8 cellular contexts compared by ENCODE assay signal in genomic region chr17:19384723-19385391, GRCh38. TPM values are rescaled to one million over a fixed set of nuclear protein-coding genes. Genes with fewer than 3 reads are reported as not detected.
DNase-seq lines count a peak whose midpoint lies in the region; ATAC-seq and TF ChIP-seq lines count a peak whose summit lies in the region.

No MANE protein-coding gene starts in this region.

- no peak overlapping the region for H2BK5ac ChIP-seq in mesenchymal stem cell (ENCODE audit: low read depth, low read length, poor library complexity, severe bottlenecking)

- peak overlapping the region; percentile 77 for H4K91ac ChIP-seq in mesenchymal stem cell (ENCODE audit: low read length)

- TF ChIP-seq CTCF in MCF 10A (IDR thresholded peaks at IDR 0.05; ENCODE audit: unreplicated experiment) (no peak), mammary epithelial cell (conservative IDR thresholded peaks at IDR 0.05 in 1 of 2, IDR thresholded peaks at IDR 0.05 in 1 of 2; ENCODE audit: extremely low read depth in 1 of 2, insufficient read depth in 1 of 2, low read depth in 1 of 2, low read length in 2 of 2) (no peak), chondrocyte (IDR thresholded peaks at IDR 0.05) (no peak), uterus (IDR thresholded peaks at IDR 0.05) (no peak)

- DNase-seq in MCF 10A (ENCODE audit: unreplicated experiment) (peak; percentile 42), mammary epithelial cell (no peak), chondrocyte (ENCODE audit: low spot score) (peak; percentile 85), mesenchymal stem cell (peak; percentile 75), uterus (peak; percentile 91 to 95), NCI-H187 treated with DMSO at 0.1 percent for 48 hours (lab: John Stamatoyannopoulos, UW) (no peak), NCI-H2196 (lab: John Stamatoyannopoulos, UW; ENCODE audit: unreplicated experiment) (no peak)
- no peak for DNase-seq in naive thymus-derived CD8-positive, alpha-beta T cell

- H3K4me1 Mint-ChIP-seq in MCF 10A (ENCODE audit: insufficient read depth, unreplicated experiment) (peaks cover 26% of the 10 kb centered on the region), chondrocyte (ENCODE audit: low read depth) (peaks cover 87% of the 10 kb centered on the region)
- peaks cover 11 to 20% (median 17%) of the 10 kb centered on the region in 4 donors for H3K4me1 Mint-ChIP-seq in naive thymus-derived CD8-positive, alpha-beta T cell

- no peak overlapping the region for H3K4me3 ChIP-seq in mammary epithelial cell (replicated peaks in 1 of 3; ENCODE audit: insufficient read depth in 1 of 3, low read depth in 2 of 3, low read length in 3 of 3)
- H3K4me3 ChIP-seq in mesenchymal stem cell (ENCODE audit: insufficient read depth in 1 of 2, low read depth in 1 of 2, low read length in 2 of 2): peak overlapping the region in 1 of 2 experiments; percentile 53
- no peak overlapping the region for H3K4me3 ChIP-seq in uterus

- H3K4me2 ChIP-seq in mammary epithelial cell (ENCODE audit: insufficient read depth, low read depth, low read length): no peak overlapping the region
- no peak overlapping the region for H3K4me2 ChIP-seq in mesenchymal stem cell (ENCODE audit: low read length, poor library complexity, severe bottlenecking)

- in situ Hi-C loops in mammary epithelial cell (cut with MboI; ENCODE audit: low sequenced_read_pairs in 2 of 2): no loop called here

- H3K4me3 Mint-ChIP-seq in MCF 10A (ENCODE audit: unreplicated experiment): no peak overlapping the region
- H3K4me3 Mint-ChIP-seq in chondrocyte (ENCODE audit: unreplicated experiment): peak overlapping the region; percentile 78
- no peak overlapping the region for H3K4me3 Mint-ChIP-seq in naive thymus-derived CD8-positive, alpha-beta T cell

- H3K4ac ChIP-seq in mesenchymal stem cell (ENCODE audit: low read depth in 1 of 2, low read length in 2 of 2): peak overlapping the region; percentile 50 to 75

- H2BK15ac ChIP-seq in mesenchymal stem cell (ENCODE audit: low read depth, poor library complexity, severe bottlenecking): peak overlapping the region; percentile 29

- intact Hi-C loops in MCF 10A (cut with micrococcal nuclease) (no loop called here), mammary epithelial cell (cut with micrococcal nuclease) (no loop called here), uterus (cut with DNase I; ENCODE audit: low total_unique reads) (no loop called here)

- H3K27me3 ChIP-seq in mammary epithelial cell (ENCODE audit: insufficient read depth, low read length): no peaks in the 10 kb centered on the region
- H3K27me3 ChIP-seq in mesenchymal stem cell (ENCODE audit: control insufficient read depth in 1 of 2, insufficient read depth in 1 of 2, low read length in 2 of 2): no peaks in the 10 kb centered on the region
- H3K27me3 ChIP-seq in uterus: no peaks in the 10 kb centered on the region

- peak overlapping the region in 1 of 2 experiments; percentile 22 for H3K14ac ChIP-seq in mesenchymal stem cell (ENCODE audit: low read length in 2 of 2)

- CTCF ChIA-PET in MCF 10A (lab: Yijun Ruan, JAX) (interaction anchor here (0.5 to 1.3 kb wide), 3 partner anchors 22 to 77 kb away, joined by 3 to 6 read pairs (median 5); no protein-coding TSS in a partner anchor), mammary epithelial cell (lab: Charles Lee; ENCODE audit: low non-redundant PET) (no interaction called here)

- H3K27ac ChIP-seq in mammary epithelial cell (ENCODE audit: insufficient read depth, low read depth, low read length) (no peak overlapping the region), mesenchymal stem cell (ENCODE audit: low read length, poor library complexity, severe bottlenecking) (no peak overlapping the region), uterus (peak overlapping the region; percentile 91 to 97)

- H3K4me1 ChIP-seq in mammary epithelial cell (ENCODE audit: insufficient read depth, low read length) (peaks cover 25% of the 10 kb centered on the region), mesenchymal stem cell (ENCODE audit: control insufficient read depth, insufficient read depth, low read depth, low read length) (peaks cover 38% of the 10 kb centered on the region), uterus (peaks cover 26 to 30% of the 10 kb centered on the region in 2 donors)

- dilution Hi-C loops in mammary epithelial cell (cut with HindIII; ENCODE audit: low sequenced_read_pairs): no loop called here

- no peaks in the 10 kb centered on the region for H3K27me3 Mint-ChIP-seq in MCF 10A (ENCODE audit: insufficient read depth, unreplicated experiment)
- no peaks in the 10 kb centered on the region for H3K27me3 Mint-ChIP-seq in chondrocyte (ENCODE audit: low read depth)
- peaks cover 0 to 8% (median 2%) of the 10 kb centered on the region in 5 donors for H3K27me3 Mint-ChIP-seq in naive thymus-derived CD8-positive, alpha-beta T cell

- no peaks in the 10 kb centered on the region for H4K20me1 ChIP-seq in mammary epithelial cell (ENCODE audit: insufficient read depth, low read length)

- H3K36me3 Mint-ChIP-seq in MCF 10A (ENCODE audit: insufficient read depth, unreplicated experiment) (peaks cover 23% of the 10 kb centered on the region), chondrocyte (ENCODE audit: low read depth) (peaks cover 24% of the 10 kb centered on the region)
- peaks cover 0 to 23% (median 7%) of the 10 kb centered on the region in 3 donors for H3K36me3 Mint-ChIP-seq in naive thymus-derived CD8-positive, alpha-beta T cell

- peaks cover 20% of the 10 kb centered on the region for H3K36me3 ChIP-seq in mammary epithelial cell (ENCODE audit: insufficient read depth, low read length)
- peaks cover 57 to 62% of the 10 kb centered on the region in 2 experiments for H3K36me3 ChIP-seq in mesenchymal stem cell (ENCODE audit: control insufficient read depth in 1 of 2, insufficient read depth in 2 of 2, low read depth in 1 of 2, low read length in 2 of 2)
- H3K36me3 ChIP-seq in uterus: no peaks in the 10 kb centered on the region

- H3K9me3 ChIP-seq in mammary epithelial cell (replicated peaks; ENCODE audit: insufficient read depth, low read length): no peaks in the 10 kb centered on the region
- H3K9me3 ChIP-seq in mesenchymal stem cell (ENCODE audit: control insufficient read depth, low read length): no peaks in the 10 kb centered on the region
- no peaks in the 10 kb centered on the region for H3K9me3 ChIP-seq in uterus

- no peak overlapping the region for H2AK5ac ChIP-seq in mesenchymal stem cell (ENCODE audit: low read length, severe bottlenecking)

- H3K23ac ChIP-seq in mesenchymal stem cell (ENCODE audit: low read length in 2 of 2): peak overlapping the region in 1 of 2 experiments; percentile 64

- no peak for ATAC-seq in naive thymus-derived CD8-positive, alpha-beta T cell

- TF ChIP-seq POLR2A in uterus (IDR thresholded peaks at IDR 0.05): no peak

- peaks cover 33% of the 10 kb centered on the region for H3K79me1 ChIP-seq in mesenchymal stem cell (replicated peaks; ENCODE audit: low read length, poor library complexity, severe bottlenecking)

- H3K9me3 Mint-ChIP-seq in MCF 10A (ENCODE audit: unreplicated experiment) (no peaks in the 10 kb centered on the region), chondrocyte (ENCODE audit: low read depth) (no peaks in the 10 kb centered on the region)
- no peaks in the 10 kb centered on the region for H3K9me3 Mint-ChIP-seq in naive thymus-derived CD8-positive, alpha-beta T cell

- BruUV-seq in MCF 10A (replicated peaks; lab: Mats Ljungman, UMichigan): no TSS peak
- BruUV-seq in mammary epithelial cell (replicated peaks; lab: Mats Ljungman, UMichigan): no TSS peak

- 23% methylated on average over 14 of the region's 16 CpGs for WGBS in mammary epithelial cell (ENCODE audit: low coverage, missing lambda C conversion rate)
- 78% methylated on average over 16 of the region's 16 CpGs for WGBS in mesenchymal stem cell

- no peak overlapping the region for H3K9ac ChIP-seq in mammary epithelial cell (ENCODE audit: insufficient read depth, low read length)
- peak overlapping the region; percentile 56 for H3K9ac ChIP-seq in mesenchymal stem cell (ENCODE audit: low read length)

- peak overlapping the region; percentile 78 for H3K27ac Mint-ChIP-seq in MCF 10A (ENCODE audit: low read depth, unreplicated experiment)
- H3K27ac Mint-ChIP-seq in chondrocyte (ENCODE audit: unreplicated experiment): peak overlapping the region; percentile 99
- H3K27ac Mint-ChIP-seq in naive thymus-derived CD8-positive, alpha-beta T cell: peak overlapping the region in 1 of 10 donors; percentile 37

- H3K18ac ChIP-seq in mesenchymal stem cell (ENCODE audit: low read depth in 1 of 2, low read length in 2 of 2): peak overlapping the region; percentile 60 to 63

- H4K8ac ChIP-seq in mesenchymal stem cell (ENCODE audit: low read length): peak overlapping the region; percentile 39

- no peak overlapping the region for H2BK120ac ChIP-seq in mesenchymal stem cell (ENCODE audit: low read depth, low read length)

- H2BK12ac ChIP-seq in mesenchymal stem cell (ENCODE audit: low read length in 2 of 2): peak overlapping the region; percentile 69 to 75

- POLR2A ChIA-PET in MCF 10A (lab: Yijun Ruan, JAX): interaction anchor here (1.1 kb wide), 1 partner anchor 63 kb away, joined by 3 read pairs; no protein-coding TSS in a partner anchor
- POLR2A ChIA-PET in naive thymus-derived CD8-positive, alpha-beta T cell (lab: Charles Lee): no interaction called here

- peaks cover 18% of the 10 kb centered on the region for H3K79me2 ChIP-seq in mammary epithelial cell (ENCODE audit: insufficient read depth, low read length)

- H2AFZ ChIP-seq in mammary epithelial cell (ENCODE audit: low read depth, low read length) (no peak overlapping the region), mesenchymal stem cell (ENCODE audit: low read depth, low read length) (no peak overlapping the region)

RNA-seq across cellular contexts. Expression of gene MFAP4, which starts 2.1 kb away (rescaled TPM):
- total RNA-seq in MCF 10A (2022) (not detected in 2 replicates), mammary epithelial cell (under 1 TPM in 1 of 2 donors, not detected in 1; 0.33 TPM), chondrocyte (307 to 312 TPM (median 310 TPM) in 3 replicates), uterus (100 to 1,000 TPM in 2 of 4 donors, 10 to 100 TPM in 2; 81.2 to 149 (median 117) TPM)
- polyA plus RNA-seq in mammary epithelial cell: not detected
- polyA minus RNA-seq in mammary epithelial cell: not detected
- 238 TPM for polyA plus RNA-seq in mesenchymal stem cell (2013, experiment 1 of 2)
- 237 TPM for polyA plus RNA-seq in mesenchymal stem cell (2013, experiment 2 of 2)
- total RNA-seq in naive thymus-derived CD8-positive, alpha-beta T cell: not detected
- polyA plus RNA-seq in naive thymus-derived CD8-positive, alpha-beta T cell: not detected

RNA-seq across cellular contexts. Expression of gene MAPK7, which starts 6.6 kb away (rescaled TPM):
- 14.5 and 18.2 TPM in 2 replicates for total RNA-seq in MCF 10A (2022)
- total RNA-seq in mammary epithelial cell: 10 to 100 TPM; 19.1 to 21.5 TPM
- polyA plus RNA-seq in mammary epithelial cell: 11.2 TPM
- 31.2 TPM for polyA minus RNA-seq in mammary epithelial cell
- 50.0 to 53.6 TPM (median 52.3 TPM) in 3 replicates for total RNA-seq in chondrocyte
- polyA plus RNA-seq in mesenchymal stem cell (2013, experiment 1 of 2): 33.6 TPM
- 30.7 TPM for polyA plus RNA-seq in mesenchymal stem cell (2013, experiment 2 of 2)
- 10 to 100 TPM in 3 of 4 donors, 1 to 10 TPM in 1; 3.3 to 72.8 (median 18.3) TPM for total RNA-seq in uterus
- 10 to 100 TPM; 21.2 to 22.2 TPM for total RNA-seq in naive thymus-derived CD8-positive, alpha-beta T cell
- 1 to 10 TPM; 2.9 to 7.7 (median 3.1) TPM for polyA plus RNA-seq in naive thymus-derived CD8-positive, alpha-beta T cell

RNA-seq across cellular contexts. Expression of gene B9D1, which starts 22.3 kb away (rescaled TPM):
- total RNA-seq in MCF 10A (2022): 30.4 and 33.0 TPM in 2 replicates
- total RNA-seq in mammary epithelial cell: 10 to 100 TPM; 21.2 to 23.2 TPM
- 39.0 TPM for polyA plus RNA-seq in mammary epithelial cell
- polyA minus RNA-seq in mammary epithelial cell: 25.0 TPM
- 9.4 to 22.0 TPM (median 9.9 TPM) in 3 replicates for total RNA-seq in chondrocyte
- 30.2 TPM for polyA plus RNA-seq in mesenchymal stem cell (2013, experiment 1 of 2)
- 30.8 TPM for polyA plus RNA-seq in mesenchymal stem cell (2013, experiment 2 of 2)
- total RNA-seq in uterus: 100 to 1,000 TPM in 1 of 4 donors, 10 to 100 TPM in 2, 1 to 10 TPM in 1; 3.8 to 105 (median 25.6) TPM
- total RNA-seq in naive thymus-derived CD8-positive, alpha-beta T cell: 1 to 10 TPM; 1.9 to 3.1 TPM
- 1 to 10 TPM in 1 of 3 donors, under 1 TPM in 2; 0.75 to 1.8 (median 0.91) TPM for polyA plus RNA-seq in naive thymus-derived CD8-positive, alpha-beta T cell

RNA-seq across cellular contexts. Expression of gene RNF112, which starts 26.2 kb away (rescaled TPM):
- total RNA-seq in MCF 10A (2022) (0.25 TPM in 1 of 2 replicates, not detected in the other), mammary epithelial cell (not detected), chondrocyte (0.67 to 1.5 TPM (median 1.5 TPM) in 3 replicates), uterus (10 to 100 TPM in 1 of 4 donors, 1 to 10 TPM in 2, under 1 TPM in 1; 0.88 to 14.7 (median 3.7) TPM)
- not detected for polyA plus RNA-seq in mammary epithelial cell
- not detected for polyA minus RNA-seq in mammary epithelial cell
- polyA plus RNA-seq in mesenchymal stem cell (2013, experiment 1 of 2): 0.08 TPM
- 0.08 TPM for polyA plus RNA-seq in mesenchymal stem cell (2013, experiment 2 of 2)
- 1 to 10 TPM; 1.3 to 2.2 TPM for total RNA-seq in naive thymus-derived CD8-positive, alpha-beta T cell
- polyA plus RNA-seq in naive thymus-derived CD8-positive, alpha-beta T cell: under 1 TPM in 1 of 3 donors, not detected in 2; 0.22 TPM

Comparison
In these comparisons a context has a peak if more than half of its experiments do, and no peak if none do; other contexts are left out.
1. DNase-seq: peak in MCF 10A (single experiment), chondrocyte (single experiment), mesenchymal stem cell (single experiment) and uterus (2 of 2); none in mammary epithelial cell (single experiment), naive thymus-derived CD8-positive, alpha-beta T cell (0 of 10), NCI-H187 treated with DMSO at 0.1 percent for 48 hours (single experiment) and NCI-H2196 (single experiment).
2. H3K27ac ChIP-seq: peak in uterus (2 of 2); none in mammary epithelial cell (single experiment) and mesenchymal stem cell (single experiment).
3. RNA of gene MFAP4, which starts 2.1 kb away (total RNA-seq): 307 to 312 TPM in chondrocyte and 81.2 to 149 TPM in uterus; 0.33 TPM in mammary epithelial cell, not detected in MCF 10A and not detected in naive thymus-derived CD8-positive, alpha-beta T cell; every median in the first group is over 10 times any median in the second.